8 cellular contexts compared by ENCODE assay signal in the genomic region with DNA sequence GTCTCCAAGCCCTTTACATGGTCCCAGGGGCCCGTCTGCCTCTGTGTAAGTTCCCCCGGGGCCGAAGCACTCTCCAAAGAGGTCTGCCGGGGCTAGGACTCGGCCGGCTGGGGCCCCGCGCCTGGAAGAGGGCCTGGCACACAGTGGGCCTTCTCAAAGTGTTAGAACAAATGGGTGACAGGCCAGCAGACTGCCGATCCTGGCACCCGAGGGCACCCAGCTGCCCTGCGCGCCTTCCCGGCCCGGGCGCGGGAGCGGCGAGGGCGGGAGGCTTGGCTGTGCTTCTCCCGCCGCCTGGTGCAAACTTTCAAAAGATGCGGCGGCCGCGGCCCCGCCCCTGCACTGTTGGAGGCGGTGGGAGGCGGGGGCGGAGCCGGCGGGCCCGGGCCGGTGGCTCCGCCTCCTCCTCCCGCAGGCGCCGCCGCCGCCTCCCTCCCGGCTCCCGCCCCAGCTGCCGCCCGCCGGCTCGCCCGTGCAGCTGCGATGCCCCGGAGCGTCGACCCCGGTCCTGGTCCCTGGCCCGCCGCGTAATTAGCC.
A peak's percentile ranks its signal among the peaks of the same experiment; 100 is the strongest.
DNase-seq lines count a peak whose midpoint lies in the region; ATAC-seq and TF ChIP-seq lines count a peak whose summit lies in the region.

Gene NEURL1B (plus strand): TSS at position 442 of the 537 bp plus-strand sequence. CDS start 144 bp downstream, outside the sequence.

- peaks cover 4% of the 10 kb centered on the region for H3K4me1 Mint-ChIP-seq in activated T-cell treated with anti-CD3 and anti-CD28 coated beads, Interleukin-2, amount 50 U/mL, for 24 hours (ENCODE audit: low read depth)

- TF ChIP-seq CTCF in fibroblast of mammary gland (conservative IDR thresholded peaks at IDR 0.05; ENCODE audit: control insufficient read depth, insufficient read depth, low read depth, low read length) = no peak

- peak within 1 kb of the TSS; percentile 36 for H3K4me3 Mint-ChIP-seq in activated T-cell treated with anti-CD3 and anti-CD28 coated beads, Interleukin-2, amount 50 U/mL, for 24 hours

- H3K4me1 ChIP-seq in mucosa of stomach (ENCODE audit: control insufficient read depth, insufficient read depth, low read length) (peaks cover 22% of the 10 kb centered on the region), subcutaneous abdominal adipose tissue (ENCODE audit: control insufficient read depth in 5 of 5, insufficient read depth in 5 of 5, low read length in 5 of 5) (peaks cover 3 to 49% (median 18%) of the 10 kb centered on the region in 5 donors)

- H3K36me3 Mint-ChIP-seq in activated T-cell treated with anti-CD3 and anti-CD28 coated beads, Interleukin-2, amount 50 U/mL, for 24 hours (ENCODE audit: low read depth) = no peaks in the 10 kb centered on the region

- H3K4me3 ChIP-seq in fibroblast of mammary gland (ENCODE audit: control insufficient read depth, low read depth, low read length) = peak within 1 kb of the TSS; percentile 47
- peak within 1 kb of the TSS; percentile 47 for H3K4me3 ChIP-seq in mucosa of stomach (ENCODE audit: low read length)
- H3K4me3 ChIP-seq in subcutaneous abdominal adipose tissue (ENCODE audit: low read depth in 1 of 5, low read length in 5 of 5) = peak within 1 kb of the TSS; percentile 52 to 77 (median 71)

- H3K27ac ChIP-seq in subcutaneous abdominal adipose tissue (ENCODE audit: low read depth, low read length) = peak within 1 kb of the TSS; percentile 75

- no peak within 1 kb of the TSS for H3K27ac Mint-ChIP-seq in activated T-cell treated with anti-CD3 and anti-CD28 coated beads, Interleukin-2, amount 50 U/mL, for 24 hours

- DNase-seq in GM03348 (ENCODE audit: low spot score) = peak; percentile 97
- peak; percentile 48 for DNase-seq in NCI-H748 treated with DMSO at 0.1 percent for 48 hours (lab: John Stamatoyannopoulos, UW)
- DNase-seq in activated T-cell treated with anti-CD3 and anti-CD28 coated beads, Interleukin-2, amount 50 U/mL, for 24 hours = no peak
- DNase-seq in fibroblast of mammary gland (ENCODE audit: low read depth) = peak; percentile 34

- H3K27me3 Mint-ChIP-seq in activated T-cell treated with anti-CD3 and anti-CD28 coated beads, Interleukin-2, amount 50 U/mL, for 24 hours = peaks cover 59% of the 10 kb centered on the region

- ATAC-seq in HG03342 (IDR thresholded peaks at IDR 0.05; ENCODE audit: unreplicated experiment) = peak; percentile 76
- ATAC-seq in HG02870 (IDR thresholded peaks at IDR 0.05; ENCODE audit: unreplicated experiment) = no peak

- H3K36me3 ChIP-seq in mucosa of stomach (ENCODE audit: control insufficient read depth, insufficient read depth, low read length) = no peaks in the 10 kb centered on the region
- peaks cover 0 to 5% (median 0%) of the 10 kb centered on the region in 5 donors for H3K36me3 ChIP-seq in subcutaneous abdominal adipose tissue (ENCODE audit: control insufficient read depth in 5 of 5, insufficient read depth in 5 of 5, low read length in 5 of 5)

- peak within 1 kb of the TSS; percentile 67 for H3K9ac ChIP-seq in mucosa of stomach (ENCODE audit: low read length)
- peak within 1 kb of the TSS in 3 of 5 donors; percentile 53 to 73 (median 53) for H3K9ac ChIP-seq in subcutaneous abdominal adipose tissue (ENCODE audit: low read length in 5 of 5)

- H3K9me3 Mint-ChIP-seq in activated T-cell treated with anti-CD3 and anti-CD28 coated beads, Interleukin-2, amount 50 U/mL, for 24 hours = no peaks in the 10 kb centered on the region

- H3K9me3 ChIP-seq in mucosa of stomach (ENCODE audit: control insufficient read depth, low read length) (no peaks in the 10 kb centered on the region), subcutaneous abdominal adipose tissue (ENCODE audit: control insufficient read depth in 5 of 5, low read length in 5 of 5) (no peaks in the 10 kb centered on the region)

- no peaks in the 10 kb centered on the region for H3K27me3 ChIP-seq in mucosa of stomach (ENCODE audit: control insufficient read depth, insufficient read depth, low read length)
- H3K27me3 ChIP-seq in subcutaneous abdominal adipose tissue (ENCODE audit: control insufficient read depth in 5 of 5, insufficient read depth in 4 of 5, low read length in 5 of 5) = peaks cover 15 to 29% (median 20%) of the 10 kb centered on the region in 5 donors
